Comparison of ENCODE assay signal across 25 cellular contexts in genomic region chr5:133936611-133937015, GRCh38.
DNase-seq lines count a peak whose midpoint lies in the region; ATAC-seq lines count a peak whose summit lies in the region.
"Had no signal": no experiment of that assay in that cellular context is flagged by ENCODE, and none has a peak within 500 bp of the region (broad histone marks: within the 10 kb centered on the region; RNA-seq: fewer than 3 reads in every experiment).

No MANE protein-coding gene starts in this region.

- no peaks in the 10 kb centered on the region for H3K36me3 Mint-ChIP-seq in activated naive CD4-positive, alpha-beta T cell treated with anti-CD3 and anti-CD28 coated beads, Interleukin-2, amount 50 U/mL, for 24 hours
- H3K36me3 Mint-ChIP-seq in activated naive CD4-positive, alpha-beta T cell treated with anti-CD3 and anti-CD28 coated beads, Interleukin-2, amount 10 ng/mL, durations not matched to agents 7 days and 5 days = peaks cover 2% of the 10 kb centered on the region
- H3K36me3 Mint-ChIP-seq in dendritic cell treated with granulocyte-macrophage colony-stimulating factor and Interleukin-4, amounts not matched to agents 40 ng/mL and 50 ng/mL, for 4 days (ENCODE audit: low read depth) = no peaks in the 10 kb centered on the region
- H3K36me3 Mint-ChIP-seq in stimulated activated memory B cell treated with anti-CD40 and anti-IgM and Interleukin-4, amounts not matched to agents 10 μg/mL and 1 μg/mL and 100 μg/mL, for 72 hours = peaks cover 5% of the 10 kb centered on the region

- H3K27me3 Mint-ChIP-seq in activated naive CD4-positive, alpha-beta T cell treated with anti-CD3 and anti-CD28 coated beads, Interleukin-2, amount 50 U/mL, for 24 hours = no peaks in the 10 kb centered on the region
- peaks cover 5% of the 10 kb centered on the region for H3K27me3 Mint-ChIP-seq in activated naive CD4-positive, alpha-beta T cell treated with anti-CD3 and anti-CD28 coated beads, Interleukin-2, amount 10 ng/mL, durations not matched to agents 7 days and 5 days
- peaks cover 18% of the 10 kb centered on the region for H3K27me3 Mint-ChIP-seq in dendritic cell treated with granulocyte-macrophage colony-stimulating factor and Interleukin-4, amounts not matched to agents 40 ng/mL and 50 ng/mL, for 4 days
- H3K27me3 Mint-ChIP-seq in stimulated activated memory B cell treated with anti-CD40 and anti-IgM and Interleukin-4, amounts not matched to agents 10 μg/mL and 1 μg/mL and 100 μg/mL, for 72 hours = no peaks in the 10 kb centered on the region
- H3K27me3 Mint-ChIP-seq: stimulated activated naive CD8-positive, alpha-beta T cell treated with anti-CD3 and anti-CD28 coated beads, Interleukin-15, amount 100 ng/mL, for 72 hours had no signal

- DNase-seq in activated naive CD4-positive, alpha-beta T cell treated with anti-CD3 and anti-CD28 coated beads, Interleukin-2, amount 10 ng/mL, durations not matched to agents 7 days and 5 days = no peak
- DNase-seq in OCI-M1 (lab: John Stamatoyannopoulos, UW) (peak; percentile 84), cerebellar cortex (ENCODE audit: low spot score) (no peak), cortex of kidney (lab: John Stamatoyannopoulos, UW) (no peak)
- DNase-seq: activated naive CD4-positive, alpha-beta T cell; AML-193; dermis blood vessel endothelial cell; DMS53; gastrocnemius medialis; GDM1; hippocampal formation; IMR-90; left colon; mammary epithelial cell; NCI-H2081; NCI-H2227 treated with DMSO at 0.1 percent for 48 hours; NCI-H526 treated with DMSO at 0.1 percent for 48 hours; sigmoid colon; SJCRH30; stimulated activated naive CD8-positive, alpha-beta T cell treated with anti-CD3 and anti-CD28 coated beads, Interleukin-15, amount 100 ng/mL, for 72 hours had no signal

- H3K9me3 Mint-ChIP-seq in activated naive CD4-positive, alpha-beta T cell treated with anti-CD3 and anti-CD28 coated beads, Interleukin-2, amount 50 U/mL, for 24 hours = no peaks in the 10 kb centered on the region
- H3K9me3 Mint-ChIP-seq in activated naive CD4-positive, alpha-beta T cell treated with anti-CD3 and anti-CD28 coated beads, Interleukin-2, amount 10 ng/mL, durations not matched to agents 7 days and 5 days = peaks cover 3% of the 10 kb centered on the region
- peaks cover 26% of the 10 kb centered on the region for H3K9me3 Mint-ChIP-seq in dendritic cell treated with granulocyte-macrophage colony-stimulating factor and Interleukin-4, amounts not matched to agents 40 ng/mL and 50 ng/mL, for 4 days
- peaks cover 11% of the 10 kb centered on the region for H3K9me3 Mint-ChIP-seq in stimulated activated memory B cell treated with anti-CD40 and anti-IgM and Interleukin-4, amounts not matched to agents 10 μg/mL and 1 μg/mL and 100 μg/mL, for 72 hours

- H3K4me1 Mint-ChIP-seq in activated naive CD4-positive, alpha-beta T cell treated with anti-CD3 and anti-CD28 coated beads, Interleukin-2, amount 50 U/mL, for 24 hours = peaks cover 3% of the 10 kb centered on the region
- H3K4me1 Mint-ChIP-seq in activated naive CD4-positive, alpha-beta T cell treated with anti-CD3 and anti-CD28 coated beads, Interleukin-2, amount 10 ng/mL, durations not matched to agents 7 days and 5 days = peaks cover 12% of the 10 kb centered on the region
- H3K4me1 Mint-ChIP-seq in dendritic cell treated with granulocyte-macrophage colony-stimulating factor and Interleukin-4, amounts not matched to agents 40 ng/mL and 50 ng/mL, for 4 days (ENCODE audit: low read depth) = peaks cover 40% of the 10 kb centered on the region
- H3K4me1 Mint-ChIP-seq in stimulated activated memory B cell treated with anti-CD40 and anti-IgM and Interleukin-4, amounts not matched to agents 10 μg/mL and 1 μg/mL and 100 μg/mL, for 72 hours = peaks cover 87% of the 10 kb centered on the region

- peak overlapping the region; percentile 12 for H3K27ac Mint-ChIP-seq in activated naive CD4-positive, alpha-beta T cell treated with anti-CD3 and anti-CD28 coated beads, Interleukin-2, amount 50 U/mL, for 24 hours
- H3K27ac Mint-ChIP-seq in activated naive CD4-positive, alpha-beta T cell treated with anti-CD3 and anti-CD28 coated beads, Interleukin-2, amount 10 ng/mL, durations not matched to agents 7 days and 5 days = no peak overlapping the region
- H3K27ac Mint-ChIP-seq in dendritic cell treated with granulocyte-macrophage colony-stimulating factor and Interleukin-4, amounts not matched to agents 40 ng/mL and 50 ng/mL, for 4 days = peak overlapping the region; percentile 65
- peak overlapping the region; percentile 86 for H3K27ac Mint-ChIP-seq in stimulated activated memory B cell treated with anti-CD40 and anti-IgM and Interleukin-4, amounts not matched to agents 10 μg/mL and 1 μg/mL and 100 μg/mL, for 72 hours
- H3K27ac Mint-ChIP-seq: stimulated activated naive CD8-positive, alpha-beta T cell treated with anti-CD3 and anti-CD28 coated beads, Interleukin-15, amount 100 ng/mL, for 72 hours had no signal

- no peak for ATAC-seq in stimulated activated memory B cell treated with anti-CD40 and anti-IgM and Interleukin-4, amounts not matched to agents 10 μg/mL and 1 μg/mL and 100 μg/mL, for 72 hours
- ATAC-seq in GM19328 (IDR thresholded peaks at IDR 0.05; ENCODE audit: unreplicated experiment) = no peak
- ATAC-seq: A549; gastrocnemius medialis; left colon; stimulated activated naive CD8-positive, alpha-beta T cell treated with anti-CD3 and anti-CD28 coated beads, Interleukin-15, amount 100 ng/mL, for 72 hours had no signal

- H3K4me3 Mint-ChIP-seq in activated naive CD4-positive, alpha-beta T cell treated with anti-CD3 and anti-CD28 coated beads, Interleukin-2, amount 50 U/mL, for 24 hours = no peak overlapping the region
- no peak overlapping the region for H3K4me3 Mint-ChIP-seq in activated naive CD4-positive, alpha-beta T cell treated with anti-CD3 and anti-CD28 coated beads, Interleukin-2, amount 10 ng/mL, durations not matched to agents 7 days and 5 days
- no peak overlapping the region for H3K4me3 Mint-ChIP-seq in dendritic cell treated with granulocyte-macrophage colony-stimulating factor and Interleukin-4, amounts not matched to agents 40 ng/mL and 50 ng/mL, for 4 days
- H3K4me3 Mint-ChIP-seq in stimulated activated memory B cell treated with anti-CD40 and anti-IgM and Interleukin-4, amounts not matched to agents 10 μg/mL and 1 μg/mL and 100 μg/mL, for 72 hours = peak overlapping the region; percentile 46
- H3K4me3 Mint-ChIP-seq: stimulated activated naive CD8-positive, alpha-beta T cell treated with anti-CD3 and anti-CD28 coated beads, Interleukin-15, amount 100 ng/mL, for 72 hours had no signal

- CTCF ChIA-PET in activated naive CD4-positive, alpha-beta T cell treated with anti-CD3 and anti-CD28 coated beads, Interleukin-2, amount 10 ng/mL, durations not matched to agents 7 days and 5 days (lab: Charles Lee) = no interaction called here

- intact Hi-C loops in dendritic cell treated with granulocyte-macrophage colony-stimulating factor and Interleukin-4, amounts not matched to agents 40 ng/mL and 50 ng/mL, for 4 days (cut with micrococcal nuclease) = no loop called here
